ENCODE assay signal across 28 cellular contexts in the genomic region with DNA sequence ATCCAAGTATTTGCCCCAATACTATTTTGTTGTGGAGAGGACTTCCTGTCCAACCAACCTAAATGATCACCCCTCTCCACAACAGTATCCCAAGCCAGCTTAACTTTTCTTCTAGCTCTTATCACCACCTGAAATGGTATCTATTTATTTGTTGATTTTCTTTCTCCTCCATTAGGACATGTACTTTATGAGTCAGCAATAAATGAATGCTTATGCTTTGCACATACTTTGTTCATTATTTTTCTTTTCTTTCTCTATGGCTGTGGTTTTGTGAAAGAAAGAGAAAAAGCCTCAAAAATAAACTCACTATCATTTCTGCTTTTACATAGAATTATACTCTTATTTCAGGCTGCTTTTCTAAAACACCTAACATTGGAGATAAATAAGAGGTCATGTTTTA.
"Had no signal": no experiment of that assay in that cellular context is flagged by ENCODE, and none has a peak within 500 bp of the region (broad histone marks: within the 10 kb centered on the region; RNA-seq: fewer than 3 reads in every experiment).

No MANE protein-coding gene starts in this region.

- H3K9me3 Mint-ChIP-seq: effector memory CD8-positive, alpha-beta T cell; mesothelial cell of epicardium had no signal

- ATAC-seq: effector memory CD8-positive, alpha-beta T cell; esophagus mucosa; gastrocnemius medialis; heart right ventricle; left cardiac atrium; left lung; left ventricle myocardium superior; lower lobe of right lung; mucosa of descending colon had no signal

- H3K4me1 Mint-ChIP-seq: naive B cell had no signal

- H3K4me3 ChIP-seq: colonic mucosa, esophagus squamous epithelium, gastrocnemius medialis, heart right ventricle, left lung, lower lobe of right lung, mucosa of descending colon had no signal

- H3K4me3 Mint-ChIP-seq: dendritic cell treated with granulocyte-macrophage colony-stimulating factor and Interleukin-4, amounts not matched to agents 40 ng/mL and 50 ng/mL, for 4 days; effector memory CD8-positive, alpha-beta T cell; endodermal cell; mesothelial cell of epicardium; naive B cell had no signal

- H3K36me3 Mint-ChIP-seq: mesothelial cell of epicardium, naive B cell had no signal

- DNase-seq: colonic mucosa; cortex of kidney; effector CD8-positive, alpha-beta T cell; effector memory CD8-positive, alpha-beta T cell; endodermal cell; erythroblast; esophagus squamous epithelium; foreskin fibroblast; foreskin melanocyte; gastrocnemius medialis; glutamatergic neuron; head of caudate nucleus; heart right ventricle; hippocampal formation; left cardiac atrium; left lung; left ventricle myocardium superior; lower lobe of right lung; mesenchymal stem cell; mucosa of descending colon; naive B cell had no signal

- FAIRE-seq: endometrium, islet of Langerhans, keratinocyte had no signal

- H3K27ac Mint-ChIP-seq: dendritic cell treated with granulocyte-macrophage colony-stimulating factor and Interleukin-4, amounts not matched to agents 40 ng/mL and 50 ng/mL, for 4 days; effector memory CD8-positive, alpha-beta T cell; endodermal cell; mesothelial cell of epicardium; naive B cell had no signal

- H3K27me3 Mint-ChIP-seq: dendritic cell treated with granulocyte-macrophage colony-stimulating factor and Interleukin-4, amounts not matched to agents 40 ng/mL and 50 ng/mL, for 4 days; effector memory CD8-positive, alpha-beta T cell; naive B cell had no signal

- H3K4me1 ChIP-seq: colonic mucosa, esophagus squamous epithelium, gastrocnemius medialis, heart right ventricle, left lung, lower lobe of right lung had no signal

- H3K9me3 ChIP-seq: colonic mucosa, esophagus squamous epithelium, gastrocnemius medialis, lower lobe of right lung had no signal

- H3K36me3 ChIP-seq: colonic mucosa, esophagus squamous epithelium, gastrocnemius medialis, heart right ventricle, left lung, lower lobe of right lung had no signal

- H3K27ac ChIP-seq: colonic mucosa, epithelial cell of prostate, esophagus squamous epithelium, gastrocnemius medialis, heart right ventricle, left lung, lower lobe of right lung had no signal

- H3K27me3 ChIP-seq: colonic mucosa, esophagus squamous epithelium, gastrocnemius medialis, heart right ventricle, left lung had no signal
